ENCODE assay signal across 8 cellular contexts in the genomic region with DNA sequence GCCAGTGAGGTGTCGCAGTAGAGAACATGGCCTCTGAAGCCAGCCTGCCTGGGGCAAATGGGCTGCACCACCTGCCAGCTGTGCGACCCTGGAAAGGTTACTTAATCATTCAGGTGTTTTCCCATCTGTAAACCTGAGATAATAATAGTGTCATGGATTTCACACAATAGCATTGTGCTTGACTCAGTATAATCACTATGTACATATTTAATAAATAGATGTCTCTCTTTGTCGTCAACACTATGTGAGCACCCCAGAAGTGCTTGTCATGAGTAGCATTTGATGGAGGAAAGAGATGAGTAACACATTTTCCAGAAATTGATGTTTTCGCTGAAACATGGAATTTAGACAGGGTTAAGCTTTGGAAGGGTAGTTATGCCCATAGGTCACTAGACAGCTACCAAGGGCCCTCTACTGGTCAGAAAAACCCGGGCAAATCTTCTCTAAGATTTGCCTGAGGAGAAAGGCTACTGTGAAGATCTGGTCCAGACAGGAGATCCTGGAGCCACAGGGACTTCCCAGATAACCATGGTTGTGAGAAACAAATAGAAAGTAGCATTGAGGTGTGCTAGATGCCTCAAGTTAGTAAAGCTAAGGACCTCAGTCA. TPM values are rescaled to one million over a fixed set of nuclear protein-coding genes. Genes with fewer than 3 reads are reported as not detected.
A peak's percentile ranks its signal among the peaks of the same experiment; 100 is the strongest.
DNase-seq lines count a peak whose midpoint lies in the region; ATAC-seq and TF ChIP-seq lines count a peak whose summit lies in the region.

No MANE protein-coding gene starts in this region.

- DNase-seq in IMR-90: peak; percentile 49
- DNase-seq in hepatocyte (ENCODE audit: low spot score): peak; percentile 36
- no peak for DNase-seq in upper lobe of left lung
- no peak for DNase-seq in activated T-cell treated with anti-CD3 and anti-CD28 coated beads, Interleukin-2, amount 50 U/mL, for 1 hour
- DNase-seq in activated CD4-positive, CD25-positive, alpha-beta regulatory T cell (lab: John Stamatoyannopoulos, UW): no peak
- no peak for DNase-seq in NCI-H2029 treated with DMSO at 0.1 percent for 48 hours (lab: John Stamatoyannopoulos, UW)

- peak overlapping the region; percentile 17; the same call in 1 of the 2 replicates for H2BK120ac ChIP-seq in IMR-90 (ENCODE audit: low read depth, low read length)

- 33% methylated on average over 1 of the region's 5 CpGs; no CpG with 5 or more reads in 1 of the 2 experiments for WGBS in IMR-90 (ENCODE audit: extremely low coverage in 2 of 2, insufficient read length in 1 of 2), 2 experiments
- 62% methylated on average over 5 of the region's 5 CpGs for WGBS in hepatocyte (ENCODE audit: low lambda C conversion rate, missing lambda C conversion rate)
- 58 to 66% methylated on average over 5 of the region's 5 CpGs for WGBS in upper lobe of left lung, 2 donors

- no peaks in the 10 kb centered on the region for H3K79me1 ChIP-seq in IMR-90 (ENCODE audit: low read depth in 1 of 2, low read length in 2 of 2)

- H3K4ac ChIP-seq in IMR-90 (ENCODE audit: low read depth, low read length): no peak overlapping the region; the same call in 1 of the 2 replicates

- CTCF ChIA-PET in IMR-90 (lab: Yijun Ruan, JAX): interaction anchor here (0.6 to 2.6 kb wide), 17 partner anchors 9 to 182 kb away, joined by 3 to 23 read pairs (median 3); a partner anchor contains a TSS

- peak overlapping the region; percentile 79 for H2BK20ac ChIP-seq in IMR-90 (ENCODE audit: low read depth, low read length)

- no peaks in the 10 kb centered on the region for H3K9me1 ChIP-seq in IMR-90 (ENCODE audit: insufficient read depth, low read length)

- H3K9me2 ChIP-seq in hepatocyte (replicated peaks; ENCODE audit: insufficient read depth): no peaks in the 10 kb centered on the region

- H4K8ac ChIP-seq in IMR-90 (ENCODE audit: low read depth in 2 of 2, low read length in 2 of 2): no peak overlapping the region; a peak in 1 of 4 replicates

- TF ChIP-seq POLR2A in IMR-90 (IDR thresholded peaks at IDR 0.05; ENCODE audit: low read depth, low read length) (no peak), upper lobe of left lung (IDR thresholded peaks at IDR 0.05) (no peak)

- H3K4me2 ChIP-seq in IMR-90 (ENCODE audit: low read depth, low read length) (no peak overlapping the region), hepatocyte (no peak overlapping the region)

- POLR2A ChIA-PET in IMR-90 (lab: Charles Lee; ENCODE audit: unreplicated experiment): no interaction called here

- H3K23ac ChIP-seq in IMR-90 (ENCODE audit: low read depth, low read length): no peak overlapping the region

- H2BK5ac ChIP-seq in IMR-90 (ENCODE audit: low read depth, low read length, poor library complexity, severe bottlenecking): peak overlapping the region; percentile 18

- H3K18ac ChIP-seq in IMR-90 (ENCODE audit: low read depth, low read length): peak overlapping the region; percentile 90; the same call in 1 of the 2 replicates

- ATAC-seq in GM18498 (IDR thresholded peaks at IDR 0.05; ENCODE audit: unreplicated experiment) (peak; percentile 62), IMR-90 (ENCODE audit: low read depth) (peak; percentile 91), upper lobe of left lung (ENCODE audit: low FRiP score in 2 of 2) (peak; percentile 71 to 73)

- peak overlapping the region; percentile 70; the same call in 1 of the 2 replicates for H2AK5ac ChIP-seq in IMR-90 (ENCODE audit: low read depth, low read length)

- no peak overlapping the region for H3K4me3 ChIP-seq in IMR-90 (ENCODE audit: insufficient read depth, low read depth, low read length)
- H3K4me3 ChIP-seq in WI38 (ENCODE audit: low read depth, low read length): no peak overlapping the region
- H3K4me3 ChIP-seq in hepatocyte: no peak overlapping the region
- H3K4me3 ChIP-seq in upper lobe of left lung: no peak overlapping the region

- peak overlapping the region; percentile 56; the same call in 1 of the 2 replicates for H4K91ac ChIP-seq in IMR-90 (ENCODE audit: insufficient read depth, low read depth, low read length)

- BruUV-seq in IMR-90 (replicated peaks; lab: Mats Ljungman, UMichigan): no TSS peak

- dilution Hi-C loops in IMR-90 (cut with HindIII; ENCODE audit: low sequenced_read_pairs, unreplicated experiment): no loop called here

- H4K5ac ChIP-seq in IMR-90 (ENCODE audit: low read depth, low read length): no peak overlapping the region; the same call in 1 of the 2 replicates

- H3K56ac ChIP-seq in IMR-90 (ENCODE audit: extremely low read depth, insufficient read depth, low read length): no peak overlapping the region

- H4K20me1 ChIP-seq in IMR-90 (ENCODE audit: insufficient read depth, low read length): no peaks in the 10 kb centered on the region
- H4K20me1 ChIP-seq in hepatocyte (ENCODE audit: insufficient read depth, poor library complexity, severe bottlenecking): no peaks in the 10 kb centered on the region

- no peaks in the 10 kb centered on the region for H3K36me3 ChIP-seq in IMR-90 (ENCODE audit: control insufficient read depth, insufficient read depth, low read length)
- H3K36me3 ChIP-seq in hepatocyte (replicated peaks; ENCODE audit: insufficient read depth, low read depth): no peaks in the 10 kb centered on the region
- H3K36me3 ChIP-seq in upper lobe of left lung: no peaks in the 10 kb centered on the region

- H3K4me1 ChIP-seq in IMR-90 (ENCODE audit: control insufficient read depth, insufficient read depth, low read length): peaks cover 7% of the 10 kb centered on the region
- no peaks in the 10 kb centered on the region for H3K4me1 ChIP-seq in hepatocyte (ENCODE audit: insufficient read depth)
- peaks cover 0 to 5% (median 2%) of the 10 kb centered on the region in 4 donors for H3K4me1 ChIP-seq in upper lobe of left lung

- no peak overlapping the region for H2AK9ac ChIP-seq in IMR-90 (replicated peaks; ENCODE audit: low read depth, low read length, poor library complexity)

- peak overlapping the region; percentile 89; the same call in 2 of the 3 replicates for H2BK15ac ChIP-seq in IMR-90 (ENCODE audit: low read depth, low read length)

- in situ Hi-C loops in IMR-90 (cut with MboI; ENCODE audit: low sequenced_read_pairs): loop anchor here (5.0 kb wide), 1 partner anchor 90 kb away; no protein-coding TSS in a partner anchor

- no peak for TF ChIP-seq EP300 in upper lobe of left lung (IDR thresholded peaks at IDR 0.05)

- no peak overlapping the region for H3K9ac ChIP-seq in IMR-90 (ENCODE audit: low read depth, low read length)

- intact Hi-C loops in IMR-90 (cut with micrococcal nuclease): loop anchor here (1.0 to 5.0 kb wide), 2 partner anchors 102 to 180 kb away; no protein-coding TSS in a partner anchor

- H2AFZ ChIP-seq in IMR-90 (replicated peaks; ENCODE audit: low read length, poor library complexity) (peak overlapping the region; percentile 26), hepatocyte (no peak overlapping the region)

- no peak overlapping the region for H3K14ac ChIP-seq in IMR-90 (replicated peaks; ENCODE audit: low read depth, low read length)

- TF ChIP-seq RAD21 in IMR-90 (IDR thresholded peaks at IDR 0.05; ENCODE audit: low read length): peak; percentile 73

- H3K79me2 ChIP-seq in hepatocyte: no peaks in the 10 kb centered on the region

- no peaks in the 10 kb centered on the region for H3K27me3 ChIP-seq in IMR-90 (ENCODE audit: control insufficient read depth, insufficient read depth, low read length)
- H3K27me3 ChIP-seq in hepatocyte: no peaks in the 10 kb centered on the region
- no peaks in the 10 kb centered on the region for H3K27me3 ChIP-seq in upper lobe of left lung

- no peaks in the 10 kb centered on the region for H3K9me3 ChIP-seq in IMR-90 (ENCODE audit: control insufficient read depth, insufficient read depth, low read length)
- H3K9me3 ChIP-seq in hepatocyte (ENCODE audit: low read depth): no peaks in the 10 kb centered on the region
- no peaks in the 10 kb centered on the region for H3K9me3 ChIP-seq in upper lobe of left lung

- TF ChIP-seq CTCF in IMR-90 (conservative IDR thresholded peaks at IDR 0.05; ENCODE audit: low read depth, low read length): peak; percentile 71
- peak; percentile 60 for TF ChIP-seq CTCF in WI38 (IDR thresholded peaks at IDR 0.05; ENCODE audit: low read depth, low read length)
- TF ChIP-seq CTCF in hepatocyte (IDR thresholded peaks at IDR 0.05; ENCODE audit: poor library complexity): peak; percentile 48
- TF ChIP-seq CTCF in upper lobe of left lung (IDR thresholded peaks at IDR 0.05): peak; percentile 18 to 53 (median 37)

- H3K27ac ChIP-seq in IMR-90 (ENCODE audit: insufficient read depth, low read length) (no peak overlapping the region), hepatocyte (no peak overlapping the region), upper lobe of left lung (no peak overlapping the region)

TF ChIP-seq in IMR-90, 13 proteins besides CTCF, POLR2A, EP300 and RAD21:
- no peak for TF ChIP-seq RFX5 (IDR thresholded peaks at IDR 0.05; ENCODE audit: low read depth, low read length)
- TF ChIP-seq SMC3 (IDR thresholded peaks at IDR 0.05; ENCODE audit: low read depth, low read length): peak; percentile 78

RNA-seq across cellular contexts. Expression of a gene that starts 9.5 kb away (rescaled TPM):
- total RNA-seq in IMR-90 (2012; rRNA removed): 103 and 126 TPM in 2 replicates
- polyA plus RNA-seq in IMR-90 (2012; rRNA removed): 24.8 and 26.9 TPM in 2 replicates
- polyA plus RNA-seq in IMR-90 (2012; cell fraction: cytosol; rRNA removed): 8.1 and 11.6 TPM in 2 replicates
- polyA plus RNA-seq in IMR-90 (2012; cell fraction: nucleus; rRNA removed; ENCODE audit: low replicate concordance): 9.4 and 35.9 TPM in 2 replicates
- 96.8 and 97.9 TPM in 2 replicates for total RNA-seq in hepatocyte
- polyA plus RNA-seq in hepatocyte: 27.4 and 33.8 TPM in 2 replicates
- 10 to 100 TPM; 40.9 to 78.4 (median 51.3) TPM for total RNA-seq in upper lobe of left lung

Comparison
In these comparisons a context has a peak if more than half of its experiments do, and no peak if none do; other contexts are left out.
1. DNase-seq: peak in IMR-90 (single experiment) and hepatocyte (single experiment); none in upper lobe of left lung (0 of 2), activated T-cell treated with anti-CD3 and anti-CD28 coated beads, Interleukin-2, amount 50 U/mL, for 1 hour (single experiment), activated CD4-positive, CD25-positive, alpha-beta regulatory T cell (0 of 4) and NCI-H2029 treated with DMSO at 0.1 percent for 48 hours (single experiment).
2. Peak in every context shown above with its lines, with median percentiles within 50 percentile points of each other: ATAC-seq and CTCF ChIP-seq.